8 cellular contexts compared by ENCODE assay signal in the genomic region with DNA sequence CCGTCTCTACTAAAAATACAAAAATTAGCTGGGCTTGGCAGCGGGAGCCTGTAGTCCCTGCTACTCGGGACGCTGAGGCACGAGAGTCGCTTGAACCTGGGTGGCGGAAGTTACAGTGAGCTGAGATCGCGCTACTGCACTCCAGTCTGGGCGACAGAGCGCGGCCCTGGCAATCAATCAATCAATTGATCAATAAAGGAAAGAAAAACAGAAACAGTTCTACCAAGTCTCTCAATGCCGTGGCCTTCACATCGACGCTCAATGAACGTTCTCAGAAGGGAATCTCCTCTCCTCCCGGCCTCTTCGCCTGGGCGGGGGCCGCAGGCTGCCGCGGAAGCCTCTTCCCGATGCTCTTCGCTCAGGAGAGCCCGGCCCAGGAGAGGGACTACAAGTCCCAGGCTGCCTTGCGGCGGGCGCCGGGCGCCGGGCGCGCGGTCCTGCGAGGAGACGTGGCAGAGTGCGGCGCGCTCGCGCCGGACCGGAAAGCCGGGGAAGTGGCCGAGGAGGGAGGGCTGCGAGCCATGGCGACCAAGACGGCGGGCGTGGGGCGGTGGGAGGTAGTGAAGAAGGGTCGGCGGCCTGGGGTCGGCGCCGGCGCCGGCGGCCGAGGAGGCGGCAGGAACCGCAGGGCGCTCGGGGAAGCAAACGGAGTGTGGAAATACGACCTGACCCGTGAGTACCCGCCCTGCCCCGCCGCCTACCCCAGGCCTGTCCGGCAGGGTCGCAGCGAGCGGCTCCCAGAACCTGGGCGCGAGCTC. TPM values are rescaled to one million over a fixed set of nuclear protein-coding genes. Genes with fewer than 3 reads are reported as not detected.
A peak's percentile ranks its signal among the peaks of the same experiment; 100 is the strongest.
DNase-seq lines count a peak whose midpoint lies in the region; ATAC-seq, FAIRE-seq and TF ChIP-seq lines count a peak whose summit lies in the region.

A gene with protein sequence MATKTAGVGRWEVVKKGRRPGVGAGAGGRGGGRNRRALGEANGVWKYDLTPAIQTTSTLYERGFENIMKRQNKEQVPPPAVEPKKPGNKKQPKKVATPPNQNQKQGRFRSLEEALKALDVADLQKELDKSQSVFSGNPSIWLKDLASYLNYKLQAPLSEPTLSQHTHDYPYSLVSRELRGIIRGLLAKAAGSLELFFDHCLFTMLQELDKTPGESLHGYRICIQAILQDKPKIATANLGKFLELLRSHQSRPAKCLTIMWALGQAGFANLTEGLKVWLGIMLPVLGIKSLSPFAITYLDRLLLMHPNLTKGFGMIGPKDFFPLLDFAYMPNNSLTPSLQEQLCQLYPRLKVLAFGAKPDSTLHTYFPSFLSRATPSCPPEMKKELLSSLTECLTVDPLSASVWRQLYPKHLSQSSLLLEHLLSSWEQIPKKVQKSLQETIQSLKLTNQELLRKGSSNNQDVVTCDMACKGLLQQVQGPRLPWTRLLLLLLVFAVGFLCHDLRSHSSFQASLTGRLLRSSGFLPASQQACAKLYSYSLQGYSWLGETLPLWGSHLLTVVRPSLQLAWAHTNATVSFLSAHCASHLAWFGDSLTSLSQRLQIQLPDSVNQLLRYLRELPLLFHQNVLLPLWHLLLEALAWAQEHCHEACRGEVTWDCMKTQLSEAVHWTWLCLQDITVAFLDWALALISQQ (plus strand): TSS at position 471 of the 758 bp plus-strand sequence. CDS start 51 bp downstream, at position 522.

- ATAC-seq in GM21717 (IDR thresholded peaks at IDR 0.05; ENCODE audit: unreplicated experiment) (peak; percentile 83), natural killer cell (peak; percentile 95 to 98 (median 96))

- H3K36me3 Mint-ChIP-seq in activated T-helper 1 cell treated with anti-CD3 and anti-CD28 coated beads, Interleukin-12 subunit alpha, Interleukin-12 subunit beta, Interleukin-2, Interleukin-4 antibody, amounts not matched to agents 30 ng/mL and 10 ng/mL and 1 ng/mL, durations not matched to agents 14 hours and 24 hours and 36 hours (ENCODE audit: low read depth): peaks cover 50% of the 10 kb centered on the region
- no peaks in the 10 kb centered on the region for H3K36me3 Mint-ChIP-seq in natural killer cell

- peaks cover 46% of the 10 kb centered on the region for H3K4me1 Mint-ChIP-seq in activated T-helper 1 cell treated with anti-CD3 and anti-CD28 coated beads, Interleukin-12 subunit alpha, Interleukin-12 subunit beta, Interleukin-2, Interleukin-4 antibody, amounts not matched to agents 30 ng/mL and 10 ng/mL and 1 ng/mL, durations not matched to agents 14 hours and 24 hours and 36 hours (ENCODE audit: low read depth)
- peaks cover 13 to 54% of the 10 kb centered on the region in 2 donors for H3K4me1 Mint-ChIP-seq in natural killer cell

- peak within 1 kb of the TSS; percentile 96 for H3K4me3 Mint-ChIP-seq in activated T-helper 1 cell treated with anti-CD3 and anti-CD28 coated beads, Interleukin-12 subunit alpha, Interleukin-12 subunit beta, Interleukin-2, Interleukin-4 antibody, amounts not matched to agents 30 ng/mL and 10 ng/mL and 1 ng/mL, durations not matched to agents 14 hours and 24 hours and 36 hours
- peak within 1 kb of the TSS; percentile 94 for H3K4me3 Mint-ChIP-seq in natural killer cell

- no peaks in the 10 kb centered on the region for H3K9me3 Mint-ChIP-seq in activated T-helper 1 cell treated with anti-CD3 and anti-CD28 coated beads, Interleukin-12 subunit alpha, Interleukin-12 subunit beta, Interleukin-2, Interleukin-4 antibody, amounts not matched to agents 30 ng/mL and 10 ng/mL and 1 ng/mL, durations not matched to agents 14 hours and 24 hours and 36 hours
- H3K9me3 Mint-ChIP-seq in natural killer cell: no peaks in the 10 kb centered on the region

- no peak for FAIRE-seq in RCC 7860 (lab: Jason Lieb, UNC)

- no peaks in the 10 kb centered on the region for H3K27me3 Mint-ChIP-seq in activated T-helper 1 cell treated with anti-CD3 and anti-CD28 coated beads, Interleukin-12 subunit alpha, Interleukin-12 subunit beta, Interleukin-2, Interleukin-4 antibody, amounts not matched to agents 30 ng/mL and 10 ng/mL and 1 ng/mL, durations not matched to agents 14 hours and 24 hours and 36 hours (ENCODE audit: insufficient read depth)
- H3K27me3 Mint-ChIP-seq in natural killer cell (ENCODE audit: low read depth in 2 of 2): no peaks in the 10 kb centered on the region

- peak within 1 kb of the TSS; percentile 98 for H3K4me3 ChIP-seq in fibroblast of mammary gland (ENCODE audit: control insufficient read depth, low read depth, low read length)

- peak within 1 kb of the TSS; percentile 90 for H3K27ac Mint-ChIP-seq in activated T-helper 1 cell treated with anti-CD3 and anti-CD28 coated beads, Interleukin-12 subunit alpha, Interleukin-12 subunit beta, Interleukin-2, Interleukin-4 antibody, amounts not matched to agents 30 ng/mL and 10 ng/mL and 1 ng/mL, durations not matched to agents 14 hours and 24 hours and 36 hours
- H3K27ac Mint-ChIP-seq in natural killer cell: peak within 1 kb of the TSS; percentile 86 to 95

- TF ChIP-seq CTCF in fibroblast of mammary gland (conservative IDR thresholded peaks at IDR 0.05; ENCODE audit: control insufficient read depth, insufficient read depth, low read depth, low read length) (no peak), natural killer cell (IDR thresholded peaks at IDR 0.05) (no peak)

- in situ Hi-C loops in KBM-7 (cut with MboI; ENCODE audit: low pct_unique_long_range_greater_than_20kb, low sequenced_read_pairs): no loop called here

- DNase-seq in DMS79 treated with DMSO at 0.1 percent for 48 hours (lab: John Stamatoyannopoulos, UW) (peak; percentile 75), KBM-7 (peak; percentile 87), RCC 7860 (ENCODE audit: low spot score) (peak; percentile 75), fibroblast of mammary gland (ENCODE audit: low read depth) (peak; percentile 84), natural killer cell (peak; percentile 77)
- DNase-seq in activated T-helper 1 cell treated with anti-CD3 and anti-CD28 coated beads, Interleukin-12 subunit alpha, Interleukin-12 subunit beta, Interleukin-2, Interleukin-4 antibody, amounts not matched to agents 30 ng/mL and 10 ng/mL and 1 ng/mL, durations not matched to agents 14 hours and 24 hours and 36 hours (ENCODE audit: low spot score): peak; percentile 83
- DNase-seq in stimulated activated naive CD4-positive, alpha-beta T cell treated with Interleukin-2 at 50 U/mL for 16 hours (lab: John Stamatoyannopoulos, UW): peak; percentile 77

- intact Hi-C loops in activated T-helper 1 cell treated with anti-CD3 and anti-CD28 coated beads, Interleukin-12 subunit alpha, Interleukin-12 subunit beta, Interleukin-2, Interleukin-4 antibody, amounts not matched to agents 30 ng/mL and 10 ng/mL and 1 ng/mL, durations not matched to agents 14 hours and 24 hours and 36 hours (cut with micrococcal nuclease): loop anchor here (1.0 to 5.0 kb wide), 11 partner anchors 18 to 685 kb away; a partner anchor contains a TSS
- intact Hi-C loops in natural killer cell (cut with micrococcal nuclease): loop anchor here (2.0 kb wide), 1 partner anchor 18 kb away; a partner anchor contains a TSS

RNA-seq across cellular contexts. Expression of the gene that starts here (rescaled TPM):
- total RNA-seq in activated T-helper 1 cell treated with anti-CD3 and anti-CD28 coated beads, Interleukin-12 subunit alpha, Interleukin-12 subunit beta, Interleukin-2, Interleukin-4 antibody, amounts not matched to agents 30 ng/mL and 10 ng/mL and 1 ng/mL, durations not matched to agents 14 hours and 24 hours and 36 hours: 97.5 and 98.1 TPM in 2 replicates
- 10 to 100 TPM; 64.9 to 81.1 (median 79.2) TPM for total RNA-seq in natural killer cell

Comparison
In these comparisons a context has a peak if more than half of its experiments do, and no peak if none do; other contexts are left out.
1. Peak in every context shown above with its lines: DNase-seq, ATAC-seq and H3K4me3 ChIP-seq.